ENCODE assay signal across 13 cellular contexts in the genomic region with DNA sequence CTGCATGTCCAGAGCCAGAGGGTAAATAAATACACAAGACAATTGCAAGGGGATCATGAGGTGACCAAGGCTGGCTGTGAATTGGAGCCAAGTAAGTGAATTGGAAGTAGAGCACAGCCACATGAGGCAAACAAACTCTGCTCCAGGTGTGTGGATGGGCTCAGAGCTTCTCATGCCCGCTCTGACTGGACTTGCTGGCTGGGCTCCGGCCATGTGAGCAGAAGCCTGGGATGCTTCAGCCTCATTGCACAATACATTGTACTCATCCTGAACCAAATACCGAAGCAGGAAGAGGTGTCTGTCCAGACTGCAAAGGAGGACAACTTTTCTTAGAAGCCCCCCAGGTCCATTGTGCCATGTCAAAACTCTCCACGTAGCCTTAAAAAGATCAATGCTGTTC.
DNase-seq lines count a peak whose midpoint lies in the region; ATAC-seq and TF ChIP-seq lines count a peak whose summit lies in the region.
"Had no signal": no experiment of that assay in that cellular context is flagged by ENCODE, and none has a peak within 500 bp of the region (broad histone marks: within the 10 kb centered on the region; RNA-seq: fewer than 3 reads in every experiment).

No MANE protein-coding gene starts in this region.

- no peak overlapping the region for H3K9ac ChIP-seq in IMR-90 (ENCODE audit: low read depth, low read length)
- no peak overlapping the region for H3K9ac ChIP-seq in trophoblast cell (ENCODE audit: low read length)

- no peak overlapping the region for H3K56ac ChIP-seq in IMR-90 (ENCODE audit: extremely low read depth, insufficient read depth, low read length)

- no peaks in the 10 kb centered on the region for H4K20me1 ChIP-seq in IMR-90 (ENCODE audit: insufficient read depth, low read length)

- H3K4ac ChIP-seq in IMR-90 (ENCODE audit: low read depth, low read length) (no peak overlapping the region), trophoblast cell (ENCODE audit: low read depth, low read length) (no peak overlapping the region)

- H2BK15ac ChIP-seq in IMR-90 (ENCODE audit: low read depth, low read length), result no peak overlapping the region

- no peak overlapping the region for H4K5ac ChIP-seq in IMR-90 (ENCODE audit: low read depth, low read length)

- H4K91ac ChIP-seq in IMR-90 (ENCODE audit: insufficient read depth, low read depth, low read length) (no peak overlapping the region), trophoblast cell (ENCODE audit: low read depth, low read length) (no peak overlapping the region)

- H2AFZ ChIP-seq in IMR-90 (replicated peaks; ENCODE audit: low read length, poor library complexity) (no peak overlapping the region), trophoblast cell (ENCODE audit: insufficient read depth, low read length, poor library complexity) (no peak overlapping the region)

- H3K27me3 ChIP-seq in IMR-90 (ENCODE audit: control insufficient read depth, insufficient read depth, low read length), result no peaks in the 10 kb centered on the region
- no peaks in the 10 kb centered on the region for H3K27me3 ChIP-seq in trophoblast cell (ENCODE audit: insufficient read depth, low read length)
- H3K27me3 ChIP-seq: BE2C had no signal

- H4K8ac ChIP-seq in IMR-90 (ENCODE audit: low read depth in 2 of 2, low read length in 2 of 2), result no peak overlapping the region
- no peak overlapping the region for H4K8ac ChIP-seq in trophoblast cell (ENCODE audit: low read depth, low read length)

- dilution Hi-C loops in IMR-90 (cut with HindIII; ENCODE audit: low sequenced_read_pairs, unreplicated experiment), result no loop called here

- no peak overlapping the region for H2BK20ac ChIP-seq in IMR-90 (ENCODE audit: low read depth, low read length)

- POLR2A ChIA-PET in IMR-90 (lab: Charles Lee; ENCODE audit: unreplicated experiment), result no interaction called here

- TF ChIP-seq CTCF in IMR-90 (conservative IDR thresholded peaks at IDR 0.05; ENCODE audit: low read depth, low read length), result no peak

- H3K79me1 ChIP-seq in IMR-90 (ENCODE audit: low read depth in 1 of 2, low read length in 2 of 2) (no peaks in the 10 kb centered on the region), trophoblast cell (ENCODE audit: low read length) (no peaks in the 10 kb centered on the region)

- no peak overlapping the region for H3K18ac ChIP-seq in IMR-90 (ENCODE audit: low read depth, low read length)
- no peak overlapping the region for H3K18ac ChIP-seq in trophoblast cell (ENCODE audit: low read length)

- H3K36me3 ChIP-seq in IMR-90 (ENCODE audit: control insufficient read depth, insufficient read depth, low read length), result no peaks in the 10 kb centered on the region
- H3K36me3 ChIP-seq in trophoblast cell (ENCODE audit: control insufficient read depth in 1 of 2, insufficient read depth in 2 of 2, low read length in 2 of 2), result no peaks in the 10 kb centered on the region
- H3K36me3 ChIP-seq: BE2C had no signal

- no peak overlapping the region for H3K27ac ChIP-seq in IMR-90 (ENCODE audit: insufficient read depth, low read length)
- H3K27ac ChIP-seq in trophoblast cell (ENCODE audit: low read depth, low read length), result no peak overlapping the region
- H3K27ac ChIP-seq: C4-2B had no signal

- no TSS peak for BruUV-seq in IMR-90 (replicated peaks; lab: Mats Ljungman, UMichigan)

- H2BK5ac ChIP-seq in IMR-90 (ENCODE audit: low read depth, low read length, poor library complexity, severe bottlenecking), result no peak overlapping the region
- H2BK5ac ChIP-seq in trophoblast cell (ENCODE audit: low read depth, low read length, poor library complexity), result no peak overlapping the region

- H2AK5ac ChIP-seq in IMR-90 (ENCODE audit: low read depth, low read length) (no peak overlapping the region), trophoblast cell (ENCODE audit: low read length) (no peak overlapping the region)

- H2BK120ac ChIP-seq in IMR-90 (ENCODE audit: low read depth, low read length), result no peak overlapping the region
- H2BK120ac ChIP-seq in trophoblast cell (ENCODE audit: insufficient read depth, low read length, poor library complexity), result no peak overlapping the region

- H4K12ac ChIP-seq in trophoblast cell (ENCODE audit: low read depth, low read length), result no peak overlapping the region

- no peak for TF ChIP-seq RAD21 in IMR-90 (IDR thresholded peaks at IDR 0.05; ENCODE audit: low read length)

- H3K79me2 ChIP-seq in trophoblast cell (ENCODE audit: control insufficient read depth, insufficient read depth, low read length, poor library complexity), result no peaks in the 10 kb centered on the region

- H3K9me1 ChIP-seq in IMR-90 (ENCODE audit: insufficient read depth, low read length), result no peaks in the 10 kb centered on the region

- no peak for TF ChIP-seq POLR2A in IMR-90 (IDR thresholded peaks at IDR 0.05; ENCODE audit: low read depth, low read length)

- peaks cover 3% of the 10 kb centered on the region for H3K9me3 ChIP-seq in IMR-90 (ENCODE audit: control insufficient read depth, insufficient read depth, low read length)
- H3K9me3 ChIP-seq in trophoblast cell (ENCODE audit: insufficient read depth, low read depth, low read length), result peaks cover 2% of the 10 kb centered on the region
- H3K9me3 ChIP-seq: BE2C had no signal

- H2BK12ac ChIP-seq in trophoblast cell (ENCODE audit: low read length), result no peak overlapping the region

- H3K4me3 ChIP-seq in IMR-90 (ENCODE audit: insufficient read depth, low read depth, low read length), result no peak overlapping the region
- no peak overlapping the region for H3K4me3 ChIP-seq in trophoblast cell (ENCODE audit: low read depth, low read length)

- peak; percentile 22 for DNase-seq in NCI-H2196 treated with DMSO at 0.1 percent for 48 hours (lab: John Stamatoyannopoulos, UW; ENCODE audit: unreplicated experiment)
- no peak for DNase-seq in NCI-H2196 (lab: John Stamatoyannopoulos, UW; ENCODE audit: unreplicated experiment)
- DNase-seq in IMR-90, result peak; percentile 8
- peak; percentile 44 for DNase-seq in amniotic epithelial cell (ENCODE audit: low read depth)
- peak in 1 of 2 donors; percentile 43 for DNase-seq in trophoblast cell
- no peak for DNase-seq in islet precursor cell
- no peak for DNase-seq in SKM-1 treated with dmso at 0.1 percent for 144 hours (lab: John Stamatoyannopoulos, UW; ENCODE audit: unreplicated experiment)
- DNase-seq in iPS-NIHi7 (ENCODE audit: extremely low spot score), result no peak
- DNase-seq: BE2C; CD4-positive, alpha-beta memory T cell; DMS153; GF-D8 had no signal

- H3K23ac ChIP-seq in IMR-90 (ENCODE audit: low read depth, low read length) (no peak overlapping the region), trophoblast cell (ENCODE audit: low read length) (peak overlapping the region; percentile 91)

- no peak overlapping the region for H3K4me2 ChIP-seq in IMR-90 (ENCODE audit: low read depth, low read length)
- no peak overlapping the region for H3K4me2 ChIP-seq in trophoblast cell (ENCODE audit: low read length)

- in situ Hi-C loops in IMR-90 (cut with MboI; ENCODE audit: low sequenced_read_pairs), result no loop called here

- WGBS in IMR-90 (ENCODE audit: extremely low coverage in 2 of 2, insufficient read length in 1 of 2), 2 experiments, result no CpG with 5 or more reads among the region's 4 CpGs
- WGBS in trophoblast cell (ENCODE audit: extremely low coverage, insufficient coverage, insufficient read length), result no CpG with 5 or more reads among the region's 4 CpGs

- no peaks in the 10 kb centered on the region for H3K4me1 ChIP-seq in IMR-90 (ENCODE audit: control insufficient read depth, insufficient read depth, low read length)
- no peaks in the 10 kb centered on the region for H3K4me1 ChIP-seq in trophoblast cell (ENCODE audit: control insufficient read depth in 1 of 2, insufficient read depth in 2 of 2, low read length in 2 of 2)

- no peak overlapping the region for H2AK9ac ChIP-seq in IMR-90 (replicated peaks; ENCODE audit: low read depth, low read length, poor library complexity)

- H3K14ac ChIP-seq in IMR-90 (replicated peaks; ENCODE audit: low read depth, low read length) (no peak overlapping the region), trophoblast cell (ENCODE audit: low read length) (no peak overlapping the region)

- no peak; the same call in 1 of the 2 replicates for ATAC-seq in IMR-90 (ENCODE audit: low read depth)

- CTCF ChIA-PET in IMR-90 (lab: Yijun Ruan, JAX), result no interaction called here

- intact Hi-C loops in IMR-90 (cut with micrococcal nuclease), result loop anchor here (10.0 kb wide), 2 partner anchors 173 to 433 kb away; no protein-coding TSS in a partner anchor

TF ChIP-seq in IMR-90, 13 proteins besides CTCF, POLR2A, EP300 and RAD21:
- TF ChIP-seq BHLHE40 (IDR thresholded peaks at IDR 0.05; ENCODE audit: low read depth, low read length), result no peak
- peak; percentile 78 for TF ChIP-seq CEBPB (IDR thresholded peaks at IDR 0.05; ENCODE audit: low read depth, low read length)
- no peak for TF ChIP-seq MAFK (IDR thresholded peaks at IDR 0.05; ENCODE audit: low read depth, low read length)
TF ChIP-seq in IMR-90: peak in this region for 1.

Comparison
In these comparisons a context has a peak if more than half of its experiments do, and no peak if none do; other contexts are left out.
1. DNase-seq: peak in NCI-H2196 treated with DMSO at 0.1 percent for 48 hours (single experiment), IMR-90 (single experiment) and amniotic epithelial cell (single experiment); none in NCI-H2196 (single experiment), islet precursor cell (single experiment), SKM-1 treated with dmso at 0.1 percent for 144 hours (single experiment) and iPS-NIHi7 (single experiment).